Comparison of ENCODE assay signal across 26 cellular contexts in genomic region chr9:132791699-132792240, GRCh38.
"Had no signal": no experiment of that assay in that cellular context is flagged by ENCODE, and none has a peak within 500 bp of the region (broad histone marks: within the 10 kb centered on the region; RNA-seq: fewer than 3 reads in every experiment).

No MANE protein-coding gene starts in this region.

- DNase-seq: activated CD4-positive, alpha-beta T cell treated with anti-CD3 and anti-CD28 coated beads for 4 hours; activated CD4-positive, CD25-positive, alpha-beta regulatory T cell; activated CD8-positive, alpha-beta T cell treated with anti-CD3 and anti-CD28 coated beads for 36 hours; activated naive CD4-positive, alpha-beta T cell treated with Interleukin-2 at 50 U/mL for 16 hours; activated naive CD8-positive, alpha-beta T cell treated with anti-CD3 and anti-CD28 coated beads, Interleukin-2, amount 50 U/mL, for 24 hours; activated T-cell treated with anti-CD3 and anti-CD28 coated beads for 4 hours; activated T-cell treated with anti-CD3 and anti-CD28 coated beads, Interleukin-2, amount 50 U/mL, for 72 hours; amniotic stem cell; body of pancreas; MG63; MV-4-11; NCI-H1092 treated with DMSO at 0.1 percent for 48 hours; NCI-H1417 treated with DMSO at 0.1 percent for 48 hours; NCI-H1694; NCI-H2029; NCI-H2107; NCI-H2171 treated with DMSO at 0.1 percent for 48 hours; NCI-H226; NCI-H774; T-helper 1 cell had no signal

- H3K36me3 ChIP-seq: ascending aorta, MG63 had no signal

- H3K9me3 ChIP-seq: ascending aorta, body of pancreas had no signal

- H3K27ac Mint-ChIP-seq: activated CD8-positive, alpha-beta T cell treated with anti-CD3 and anti-CD28 coated beads for 36 hours; activated naive CD4-positive, alpha-beta T cell treated with anti-CD3 and anti-CD28 coated beads, Interleukin-2, amount 50 U/mL, for 72 hours; activated naive CD8-positive, alpha-beta T cell treated with anti-CD3 and anti-CD28 coated beads, Interleukin-2, amount 50 U/mL, for 24 hours; activated T-cell treated with anti-CD3 and anti-CD28 coated beads, Interleukin-2, amount 50 U/mL, for 72 hours had no signal

- H3K9ac ChIP-seq: KMS-11 had no signal

- H3K9me3 Mint-ChIP-seq: activated naive CD4-positive, alpha-beta T cell treated with anti-CD3 and anti-CD28 coated beads, Interleukin-2, amount 50 U/mL, for 72 hours; activated T-cell treated with anti-CD3 and anti-CD28 coated beads, Interleukin-2, amount 50 U/mL, for 72 hours; central memory CD8-positive, alpha-beta T cell had no signal

- H3K4me3 Mint-ChIP-seq: activated CD8-positive, alpha-beta T cell treated with anti-CD3 and anti-CD28 coated beads for 36 hours; activated naive CD8-positive, alpha-beta T cell treated with anti-CD3 and anti-CD28 coated beads, Interleukin-2, amount 50 U/mL, for 24 hours; activated T-cell treated with anti-CD3 and anti-CD28 coated beads, Interleukin-2, amount 50 U/mL, for 72 hours; central memory CD8-positive, alpha-beta T cell had no signal

- H3K27me3 ChIP-seq: ascending aorta, body of pancreas, MG63 had no signal

- H3K4me1 ChIP-seq: ascending aorta, body of pancreas had no signal

- H3K4me2 ChIP-seq: KMS-11 had no signal

- ATAC-seq: activated CD8-positive, alpha-beta T cell treated with anti-CD3 and anti-CD28 coated beads for 36 hours; activated naive CD4-positive, alpha-beta T cell treated with anti-CD3 and anti-CD28 coated beads, Interleukin-2, amount 50 U/mL, for 72 hours; activated naive CD8-positive, alpha-beta T cell treated with anti-CD3 and anti-CD28 coated beads, Interleukin-2, amount 50 U/mL, for 24 hours; activated T-cell treated with anti-CD3 and anti-CD28 coated beads, Interleukin-2, amount 50 U/mL, for 72 hours; body of pancreas had no signal

- H3K4me1 Mint-ChIP-seq: central memory CD8-positive, alpha-beta T cell had no signal

- H3K4me3 ChIP-seq: ascending aorta, body of pancreas, MG63, SK-N-MC had no signal

- H3K27ac ChIP-seq: ascending aorta, body of pancreas, KMS-11, SK-N-MC, VCaP had no signal
